Comparison of ENCODE assay signal across 21 cellular contexts in genomic region chr10:3661271-3661670, GRCh38.
DNase-seq lines count a peak whose midpoint lies in the region; ATAC-seq and TF ChIP-seq lines count a peak whose summit lies in the region.
"Had no signal": no experiment of that assay in that cellular context is flagged by ENCODE, and none has a peak within 500 bp of the region (broad histone marks: within the 10 kb centered on the region; RNA-seq: fewer than 3 reads in every experiment).

No MANE protein-coding gene starts in this region.

- ATAC-seq in HG02938 (IDR thresholded peaks at IDR 0.05; ENCODE audit: unreplicated experiment): no peak
- ATAC-seq: A549; CD8-positive, alpha-beta T cell; GM12878 had no signal

- H3K9me3 Mint-ChIP-seq in endodermal cell (peaks cover 21% of the 10 kb centered on the region), neural progenitor cell (peaks cover 5% of the 10 kb centered on the region)
- H3K9me3 Mint-ChIP-seq: CD4-positive, alpha-beta T cell; CD8-positive, alpha-beta T cell had no signal

- H3K27me3 ChIP-seq in endodermal cell (ENCODE audit: control insufficient read depth, insufficient read depth, low read length, poor library complexity, severe bottlenecking): no peaks in the 10 kb centered on the region
- H3K27me3 ChIP-seq in neural progenitor cell: no peaks in the 10 kb centered on the region
- H3K27me3 ChIP-seq: BLaER1 treated with 17β-estradiol and CSF1 and Interleukin-3, amounts not matched to agents 10 nM and 100 nM had no signal

- H3K27ac Mint-ChIP-seq in endodermal cell: no peak overlapping the region
- H3K27ac Mint-ChIP-seq in neural progenitor cell: no peak overlapping the region
- H3K27ac Mint-ChIP-seq: B cell; CD4-positive, alpha-beta T cell; CD8-positive, alpha-beta T cell had no signal

- H3K36me3 Mint-ChIP-seq in endodermal cell (ENCODE audit: low read depth): peaks cover 2% of the 10 kb centered on the region
- no peaks in the 10 kb centered on the region for H3K36me3 Mint-ChIP-seq in neural progenitor cell
- H3K36me3 Mint-ChIP-seq: CD8-positive, alpha-beta T cell had no signal

- H3K27ac ChIP-seq in HEK293 (ENCODE audit: extremely low read depth, low read depth, low read length) (no peak overlapping the region), endodermal cell (ENCODE audit: low read depth, low read length) (no peak overlapping the region), neural progenitor cell (no peak overlapping the region)
- H3K27ac ChIP-seq: 22Rv1; A549; BLaER1 treated with 17β-estradiol and CSF1 and Interleukin-3, amounts not matched to agents 10 nM and 100 nM; C4-2B had no signal

- no peaks in the 10 kb centered on the region for H3K36me3 ChIP-seq in HEK293 (ENCODE audit: control insufficient read depth in 2 of 2, insufficient read depth in 1 of 2, low read length in 2 of 2)
- H3K36me3 ChIP-seq in endodermal cell (ENCODE audit: control insufficient read depth, insufficient read depth, low read length): no peaks in the 10 kb centered on the region
- H3K36me3 ChIP-seq in neural progenitor cell: no peaks in the 10 kb centered on the region
- H3K36me3 ChIP-seq: BLaER1 treated with 17β-estradiol and CSF1 and Interleukin-3, amounts not matched to agents 10 nM and 100 nM had no signal

- H3K9me3 ChIP-seq in HEK293 (ENCODE audit: control insufficient read depth, insufficient read depth, low read depth, low read length) (no peaks in the 10 kb centered on the region), endodermal cell (ENCODE audit: control insufficient read depth, low read length) (peaks cover 17% of the 10 kb centered on the region), neural progenitor cell (ENCODE audit: low read depth) (no peaks in the 10 kb centered on the region)
- H3K9me3 ChIP-seq: A549 had no signal

- H3K4me1 ChIP-seq in HEK293 (ENCODE audit: control insufficient read depth, insufficient read depth, low read length): no peaks in the 10 kb centered on the region
- H3K4me1 ChIP-seq in endodermal cell (ENCODE audit: control insufficient read depth, insufficient read depth, low read length): peaks cover 9% of the 10 kb centered on the region
- H3K4me1 ChIP-seq in neural progenitor cell: peaks cover 23% of the 10 kb centered on the region

- CTCF ChIA-PET in HEK293 (lab: Yijun Ruan, JAX): no interaction called here

- H3F3A ChIP-seq in neural progenitor cell (ENCODE audit: low read depth): peaks cover 4% of the 10 kb centered on the region

- POLR2A ChIA-PET in HEK293 (lab: Yijun Ruan, JAX): no interaction called here

- H3K27me3 Mint-ChIP-seq in endodermal cell (ENCODE audit: insufficient read depth) (peaks cover 5% of the 10 kb centered on the region), neural progenitor cell (ENCODE audit: insufficient read depth, low read depth) (no peaks in the 10 kb centered on the region)
- H3K27me3 Mint-ChIP-seq: B cell; CD4-positive, alpha-beta T cell had no signal

- H3K4me3 Mint-ChIP-seq in endodermal cell: no peak overlapping the region
- peak overlapping the region; percentile 8 for H3K4me3 Mint-ChIP-seq in neural progenitor cell
- H3K4me3 Mint-ChIP-seq: B cell; CD4-positive, alpha-beta T cell; CD8-positive, alpha-beta T cell had no signal

- no peak overlapping the region for H3K4me2 ChIP-seq in neural progenitor cell
- H3K4me2 ChIP-seq: A549; BLaER1 treated with 17β-estradiol and CSF1 and Interleukin-3, amounts not matched to agents 10 nM and 100 nM had no signal

- no peaks in the 10 kb centered on the region for H3K79me2 ChIP-seq in neural progenitor cell (ENCODE audit: low read depth)

- H3K4me3 ChIP-seq in HEK293 (ENCODE audit: low read depth, low read length) (no peak overlapping the region), endodermal cell (ENCODE audit: low read length) (peak overlapping the region; percentile 71), neural progenitor cell (no peak overlapping the region)
- H3K4me3 ChIP-seq: A549; BLaER1 treated with 17β-estradiol and CSF1 and Interleukin-3, amounts not matched to agents 10 nM and 100 nM; GM12878 had no signal

- H4K20me1 ChIP-seq in neural progenitor cell (ENCODE audit: low read depth): no peaks in the 10 kb centered on the region
- H4K20me1 ChIP-seq: BLaER1 treated with 17β-estradiol and CSF1 and Interleukin-3, amounts not matched to agents 10 nM and 100 nM had no signal

- DNase-seq in endodermal cell (no peak), neural progenitor cell (ENCODE audit: low spot score) (no peak), DMS153 (lab: John Stamatoyannopoulos, UW) (no peak)
- DNase-seq: AML-193; Caco-2; Calu3; CD4-positive, alpha-beta T cell; CD8-positive, alpha-beta T cell; DMS53; DMS79; DND-41; EL; GDM1 had no signal

- H3K4me1 Mint-ChIP-seq in endodermal cell: peaks cover 30% of the 10 kb centered on the region
- H3K4me1 Mint-ChIP-seq in neural progenitor cell: peaks cover 12% of the 10 kb centered on the region
- H3K4me1 Mint-ChIP-seq: B cell had no signal

- TF ChIP-seq CTCF in HEK293 (tag by site-specific recombination; IDR thresholded peaks at IDR 0.05) (no peak), endodermal cell (conservative IDR thresholded peaks at IDR 0.05) (no peak), neural progenitor cell (IDR thresholded peaks at IDR 0.05) (no peak)

- no peak overlapping the region for H2AFZ ChIP-seq in neural progenitor cell (replicated peaks)

- 97 to 100% methylated on average over 3 of the region's 3 CpGs for WGBS in endodermal cell (ENCODE audit: insufficient coverage in 1 of 2, insufficient read length in 1 of 2), 2 experiments

- H3K9ac ChIP-seq in endodermal cell (ENCODE audit: extremely low read depth, low read length, poor library complexity, severe bottlenecking) (no peak overlapping the region), neural progenitor cell (no peak overlapping the region)
- H3K9ac ChIP-seq: BLaER1 treated with 17β-estradiol and CSF1 and Interleukin-3, amounts not matched to agents 10 nM and 100 nM had no signal

TF ChIP-seq in HEK293, 187 proteins besides CTCF, POLR2A, EP300 and RAD21:
- TF ChIP-seq, protein P1, sequence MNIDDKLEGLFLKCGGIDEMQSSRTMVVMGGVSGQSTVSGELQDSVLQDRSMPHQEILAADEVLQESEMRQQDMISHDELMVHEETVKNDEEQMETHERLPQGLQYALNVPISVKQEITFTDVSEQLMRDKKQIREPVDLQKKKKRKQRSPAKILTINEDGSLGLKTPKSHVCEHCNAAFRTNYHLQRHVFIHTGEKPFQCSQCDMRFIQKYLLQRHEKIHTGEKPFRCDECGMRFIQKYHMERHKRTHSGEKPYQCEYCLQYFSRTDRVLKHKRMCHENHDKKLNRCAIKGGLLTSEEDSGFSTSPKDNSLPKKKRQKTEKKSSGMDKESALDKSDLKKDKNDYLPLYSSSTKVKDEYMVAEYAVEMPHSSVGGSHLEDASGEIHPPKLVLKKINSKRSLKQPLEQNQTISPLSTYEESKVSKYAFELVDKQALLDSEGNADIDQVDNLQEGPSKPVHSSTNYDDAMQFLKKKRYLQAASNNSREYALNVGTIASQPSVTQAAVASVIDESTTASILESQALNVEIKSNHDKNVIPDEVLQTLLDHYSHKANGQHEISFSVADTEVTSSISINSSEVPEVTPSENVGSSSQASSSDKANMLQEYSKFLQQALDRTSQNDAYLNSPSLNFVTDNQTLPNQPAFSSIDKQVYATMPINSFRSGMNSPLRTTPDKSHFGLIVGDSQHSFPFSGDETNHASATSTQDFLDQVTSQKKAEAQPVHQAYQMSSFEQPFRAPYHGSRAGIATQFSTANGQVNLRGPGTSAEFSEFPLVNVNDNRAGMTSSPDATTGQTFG (tag by site-specific recombination; IDR thresholded peaks at IDR 0.05; ENCODE audit: borderline replicate concordance): no peak
- TF ChIP-seq, protein P2, sequence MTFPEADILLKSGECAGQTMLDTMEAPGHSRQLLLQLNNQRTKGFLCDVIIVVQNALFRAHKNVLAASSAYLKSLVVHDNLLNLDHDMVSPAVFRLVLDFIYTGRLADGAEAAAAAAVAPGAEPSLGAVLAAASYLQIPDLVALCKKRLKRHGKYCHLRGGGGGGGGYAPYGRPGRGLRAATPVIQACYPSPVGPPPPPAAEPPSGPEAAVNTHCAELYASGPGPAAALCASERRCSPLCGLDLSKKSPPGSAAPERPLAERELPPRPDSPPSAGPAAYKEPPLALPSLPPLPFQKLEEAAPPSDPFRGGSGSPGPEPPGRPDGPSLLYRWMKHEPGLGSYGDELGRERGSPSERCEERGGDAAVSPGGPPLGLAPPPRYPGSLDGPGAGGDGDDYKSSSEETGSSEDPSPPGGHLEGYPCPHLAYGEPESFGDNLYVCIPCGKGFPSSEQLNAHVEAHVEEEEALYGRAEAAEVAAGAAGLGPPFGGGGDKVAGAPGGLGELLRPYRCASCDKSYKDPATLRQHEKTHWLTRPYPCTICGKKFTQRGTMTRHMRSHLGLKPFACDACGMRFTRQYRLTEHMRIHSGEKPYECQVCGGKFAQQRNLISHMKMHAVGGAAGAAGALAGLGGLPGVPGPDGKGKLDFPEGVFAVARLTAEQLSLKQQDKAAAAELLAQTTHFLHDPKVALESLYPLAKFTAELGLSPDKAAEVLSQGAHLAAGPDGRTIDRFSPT (tag by site-specific recombination; IDR thresholded peaks at IDR 0.05): no peak
- TF ChIP-seq ZFHX2 (tag by site-specific recombination; conservative IDR thresholded peaks at IDR 0.05): no peak
- no peak for TF ChIP-seq ZNF394 (tag by site-specific recombination; IDR thresholded peaks at IDR 0.05; ENCODE audit: borderline replicate concordance)
- peak; percentile 86 for TF ChIP-seq ZNF146 (tag by site-specific recombination; IDR thresholded peaks at IDR 0.05)
- TF ChIP-seq, protein P3, sequence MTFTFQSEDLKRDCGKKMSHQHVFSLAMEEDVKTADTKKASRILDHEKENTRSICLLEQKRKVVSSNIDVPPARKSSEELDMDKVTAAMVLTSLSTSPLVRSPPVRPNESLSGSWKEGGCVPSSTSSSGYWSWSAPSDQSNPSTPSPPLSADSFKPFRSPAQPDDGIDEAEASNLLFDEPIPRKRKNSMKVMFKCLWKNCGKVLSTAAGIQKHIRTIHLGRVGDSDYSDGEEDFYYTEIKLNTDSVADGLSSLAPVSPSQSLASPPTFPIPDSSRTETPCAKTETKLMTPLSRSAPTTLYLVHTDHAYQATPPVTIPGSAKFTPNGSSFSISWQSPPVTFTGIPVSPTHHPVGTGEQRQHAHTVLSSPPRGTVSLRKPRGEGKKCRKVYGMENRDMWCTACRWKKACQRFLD (tag by site-specific recombination; IDR thresholded peaks at IDR 0.05): no peak
- TF ChIP-seq WT1 (tag by site-specific recombination; IDR thresholded peaks at IDR 0.05): no peak
- no peak for TF ChIP-seq ZNF114 (tag by site-specific recombination; IDR thresholded peaks at IDR 0.05)
